ENCODE assay signal across 9 cellular contexts in genomic region chr19:35134601-35135091, GRCh38. TPM values are rescaled to one million over a fixed set of nuclear protein-coding genes. Genes with fewer than 3 reads are reported as not detected.
A peak's percentile ranks its signal among the peaks of the same experiment; 100 is the strongest.
DNase-seq lines count a peak whose midpoint lies in the region; ATAC-seq and TF ChIP-seq lines count a peak whose summit lies in the region.
"Had no signal": no experiment of that assay in that cellular context is flagged by ENCODE, and none has a peak within 500 bp of the region (broad histone marks: within the 10 kb centered on the region; RNA-seq: fewer than 3 reads in every experiment).

TSS of gene LGI4 (minus strand) at chr19:35135059. CDS start at chr19:35134680, 379 bp downstream.

- H2BK5ac ChIP-seq in trophoblast cell (ENCODE audit: low read depth, low read length, poor library complexity) = no peak within 1 kb of the TSS

- H3K27me3 ChIP-seq in cardiac muscle cell = no peaks in the 10 kb centered on the region
- H3K27me3 ChIP-seq in right atrium auricular region = no peaks in the 10 kb centered on the region
- no peaks in the 10 kb centered on the region for H3K27me3 ChIP-seq in prostate gland (replicated peaks; ENCODE audit: insufficient read depth)
- H3K27me3 ChIP-seq in trophoblast cell (ENCODE audit: insufficient read depth, low read length) = no peaks in the 10 kb centered on the region

- H2BK12ac ChIP-seq in trophoblast cell (ENCODE audit: low read length) = no peak within 1 kb of the TSS

- no peaks in the 10 kb centered on the region for H3K36me3 ChIP-seq in cardiac muscle cell
- no peaks in the 10 kb centered on the region for H3K36me3 ChIP-seq in right atrium auricular region
- no peaks in the 10 kb centered on the region for H3K36me3 ChIP-seq in prostate gland
- H3K36me3 ChIP-seq in trophoblast cell (ENCODE audit: control insufficient read depth in 1 of 2, insufficient read depth in 2 of 2, low read length in 2 of 2) = no peaks in the 10 kb centered on the region

- no peak for TF ChIP-seq POLR2A in prostate gland (IDR thresholded peaks at IDR 0.05)

- H3K27ac ChIP-seq in cardiac muscle cell (peak within 1 kb of the TSS; percentile 85), right atrium auricular region (peak within 1 kb of the TSS; percentile 81 to 82), prostate gland (peak within 1 kb of the TSS; percentile 65 to 73), trophoblast cell (ENCODE audit: low read depth, low read length) (no peak within 1 kb of the TSS)

- no peaks in the 10 kb centered on the region for H3K79me2 ChIP-seq in trophoblast cell (ENCODE audit: control insufficient read depth, insufficient read depth, low read length, poor library complexity)

- H3K9ac ChIP-seq in trophoblast cell (ENCODE audit: low read length) = no peak within 1 kb of the TSS

- no peak within 1 kb of the TSS for H4K8ac ChIP-seq in trophoblast cell (ENCODE audit: low read depth, low read length)

- H3K9me3 ChIP-seq in cardiac muscle cell (ENCODE audit: low read depth) (no peaks in the 10 kb centered on the region), right atrium auricular region (no peaks in the 10 kb centered on the region), prostate gland (no peaks in the 10 kb centered on the region), trophoblast cell (ENCODE audit: insufficient read depth, low read depth, low read length) (peaks cover 4% of the 10 kb centered on the region)

- ATAC-seq in GM19351 (IDR thresholded peaks at IDR 0.05; ENCODE audit: unreplicated experiment) = no peak

- H3K4me3 ChIP-seq in cardiac muscle cell (peak within 1 kb of the TSS; percentile 16), right atrium auricular region (peak within 1 kb of the TSS; percentile 31 to 50), prostate gland (peak within 1 kb of the TSS in 1 of 2 donors; percentile 8), trophoblast cell (ENCODE audit: low read depth, low read length) (no peak within 1 kb of the TSS)

- DNase-seq in cardiac muscle cell (ENCODE audit: low read depth in 1 of 2, low spot score in 1 of 2) (no peak), cardiac septum (ENCODE audit: low spot score) (no peak), right atrium auricular region (ENCODE audit: low spot score) (no peak), prostate gland (ENCODE audit: low spot score) (no peak), trophoblast cell (no peak), GF-D8 (lab: John Stamatoyannopoulos, UW) (no peak), MV-4-11 (lab: John Stamatoyannopoulos, UW) (no peak)

- TF ChIP-seq CTCF in cardiac muscle cell (IDR thresholded peaks at IDR 0.05; ENCODE audit: low read depth, low read length) = no peak
- no peak for TF ChIP-seq CTCF in right atrium auricular region (IDR thresholded peaks at IDR 0.05)
- no peak for TF ChIP-seq CTCF in prostate gland (IDR thresholded peaks at IDR 0.05)

- no peak within 1 kb of the TSS for H3K4ac ChIP-seq in trophoblast cell (ENCODE audit: low read depth, low read length)

- H4K12ac ChIP-seq in trophoblast cell (ENCODE audit: low read depth, low read length) = no peak within 1 kb of the TSS

- no peak within 1 kb of the TSS for H4K91ac ChIP-seq in trophoblast cell (ENCODE audit: low read depth, low read length)

- no peak within 1 kb of the TSS for H3K14ac ChIP-seq in trophoblast cell (ENCODE audit: low read length)

- H3K23ac ChIP-seq in trophoblast cell (ENCODE audit: low read length) = no peak within 1 kb of the TSS

- H3K4me1 ChIP-seq in cardiac muscle cell (ENCODE audit: low read depth) (peaks cover 36% of the 10 kb centered on the region), right atrium auricular region (peaks cover 0 to 58% of the 10 kb centered on the region in 2 donors), prostate gland (replicated peaks) (peaks cover 15% of the 10 kb centered on the region), trophoblast cell (ENCODE audit: control insufficient read depth in 1 of 2, insufficient read depth in 2 of 2, low read length in 2 of 2) (no peaks in the 10 kb centered on the region)

- no peak within 1 kb of the TSS for H3K4me2 ChIP-seq in trophoblast cell (ENCODE audit: low read length)

- 72% methylated on average over 11 of the region's 11 CpGs for WGBS in prostate gland
- no CpG with 5 or more reads among the region's 11 CpGs for WGBS in trophoblast cell (ENCODE audit: extremely low coverage, insufficient coverage, insufficient read length)

- no peak within 1 kb of the TSS for H2AFZ ChIP-seq in trophoblast cell (ENCODE audit: insufficient read depth, low read length, poor library complexity)

- no peaks in the 10 kb centered on the region for H3K79me1 ChIP-seq in trophoblast cell (ENCODE audit: low read length)

- no peak within 1 kb of the TSS for H2AK5ac ChIP-seq in trophoblast cell (ENCODE audit: low read length)

- intact Hi-C loops in cardiac septum (cut with DNase I) (loop anchor here (1.0 to 2.0 kb wide), 2 partner anchors 20 to 68 kb away; no protein-coding TSS in a partner anchor), prostate gland (cut with DNase I) (loop anchor here (1.0 kb wide), 1 partner anchor 20 kb away; no protein-coding TSS in a partner anchor)

- H2BK120ac ChIP-seq in trophoblast cell (ENCODE audit: insufficient read depth, low read length, poor library complexity) = no peak within 1 kb of the TSS

- H3K18ac ChIP-seq in trophoblast cell (ENCODE audit: low read length) = no peak within 1 kb of the TSS

RNA-seq across cellular contexts. Expression of gene LGI4, which starts in this region (rescaled TPM):
- total RNA-seq in cardiac muscle cell (42.0 and 45.5 TPM in 2 replicates), cardiac septum (8.1 TPM), right atrium auricular region (10 to 100 TPM; 10.9 to 42.5 TPM), prostate gland (10 to 100 TPM in 1 of 2 donors, 1 to 10 TPM in 1; 9.1 to 16.3 TPM)
- 26.7 and 27.5 TPM in 2 replicates for polyA plus RNA-seq in cardiac muscle cell
- 0.22 and 0.33 TPM in 2 replicates for polyA plus RNA-seq in trophoblast cell (2013)
- total RNA-seq: glomerular endothelial cell had no signal
